Comparison of ENCODE assay signal across 24 cellular contexts in the genomic region with DNA sequence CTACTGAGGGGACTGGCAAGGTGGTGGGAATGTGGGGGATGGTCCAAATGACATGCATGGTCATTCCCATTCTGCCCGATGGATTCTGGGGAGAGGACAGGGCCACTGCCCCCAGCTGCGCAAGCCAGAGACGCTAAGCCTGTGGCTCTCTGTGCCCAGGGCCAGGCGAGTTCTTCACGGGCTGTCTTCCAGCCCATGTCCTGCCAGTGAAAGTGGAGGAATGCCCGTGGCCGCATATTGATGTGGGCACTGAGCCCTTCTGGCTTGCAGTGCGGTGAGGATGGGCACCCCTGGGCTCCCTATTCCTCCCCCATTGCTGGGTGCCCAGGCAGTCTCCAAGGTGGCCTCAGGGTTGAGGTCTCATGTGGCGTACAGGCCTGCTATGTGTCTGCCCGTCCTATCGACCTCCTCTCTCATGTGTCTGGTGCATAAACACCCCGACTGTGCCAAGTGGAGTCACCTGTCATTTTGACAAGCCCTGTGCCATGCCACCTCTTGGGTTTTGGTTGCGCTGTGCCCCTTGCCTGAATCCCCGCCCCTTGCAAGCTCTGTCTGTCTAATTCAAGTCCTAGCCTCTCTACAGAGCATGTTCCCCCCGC.
"Had no signal": no experiment of that assay in that cellular context is flagged by ENCODE, and none has a peak within 500 bp of the region (broad histone marks: within the 10 kb centered on the region; RNA-seq: fewer than 3 reads in every experiment).

No MANE protein-coding gene starts in this region.

- H3K36me3 ChIP-seq: heart left ventricle, lower lobe of right lung, neural progenitor cell, prostate gland, stomach had no signal

- H3K4me1 Mint-ChIP-seq: memory B cell, mesothelial cell of epicardium had no signal

- H3K4me3 Mint-ChIP-seq: central memory CD8-positive, alpha-beta T cell; endodermal cell; memory B cell; mesothelial cell of epicardium; natural killer cell treated with Interleukin-12 subunit alpha and Interleukin-12 subunit beta and Interleukin-15 and Interleukin-18, amount 100 ng/mL, for 72 hours; stimulated activated naive B cell treated with anti-CD40 and anti-IgM and Interleukin-4, amounts not matched to agents 10 μg/mL and 1 μg/mL and 100 μg/mL, for 72 hours had no signal

- DNase-seq: effector CD4-positive, alpha-beta T cell; endodermal cell; erythroblast; hypothalamus; kidney glomerular epithelial cell; lower lobe of right lung; occipital lobe; retina; stimulated activated CD4-positive, alpha-beta T cell treated with anti-CD3 and anti-CD28 coated beads, Interleukin-2, amount 100 ng/mL, for 24 hours; stimulated activated CD4-positive, alpha-beta T cell treated with anti-CD3 and anti-CD28 coated beads, Interleukin-4, amount 100 ng/mL, for 4 hours; stimulated activated naive B cell treated with anti-CD40 and anti-IgM and Interleukin-4, amounts not matched to agents 10 μg/mL and 1 μg/mL and 100 μg/mL, for 72 hours; stomach; trophoblast cell had no signal

- H3K27ac ChIP-seq: lower lobe of right lung, neural progenitor cell, parathyroid adenoma, prostate gland, stomach had no signal

- ATAC-seq: left lobe of liver; lower lobe of right lung; sciatic nerve; stimulated activated naive B cell treated with anti-CD40 and anti-IgM and Interleukin-4, amounts not matched to agents 10 μg/mL and 1 μg/mL and 100 μg/mL, for 72 hours had no signal

- H3K9me3 Mint-ChIP-seq: central memory CD8-positive, alpha-beta T cell; endodermal cell; memory B cell; mesothelial cell of epicardium; natural killer cell treated with Interleukin-12 subunit alpha and Interleukin-12 subunit beta and Interleukin-15 and Interleukin-18, amount 100 ng/mL, for 72 hours had no signal

- H3K27me3 ChIP-seq: neural progenitor cell had no signal

- H3K4me3 ChIP-seq: heart left ventricle, lower lobe of right lung, neural progenitor cell, prostate gland, skin epidermis, stomach had no signal

- H3K4me1 ChIP-seq: lower lobe of right lung, parathyroid adenoma had no signal

- H3K9me3 ChIP-seq: heart left ventricle, lower lobe of right lung, prostate gland, stomach had no signal

- H3K36me3 Mint-ChIP-seq: memory B cell; mesothelial cell of epicardium; natural killer cell treated with Interleukin-12 subunit alpha and Interleukin-12 subunit beta and Interleukin-15 and Interleukin-18, amount 100 ng/mL, for 72 hours; neural progenitor cell; stimulated activated naive B cell treated with anti-CD40 and anti-IgM and Interleukin-4, amounts not matched to agents 10 μg/mL and 1 μg/mL and 100 μg/mL, for 72 hours had no signal

- H3K27ac Mint-ChIP-seq: endodermal cell; memory B cell; mesothelial cell of epicardium; natural killer cell treated with Interleukin-12 subunit alpha and Interleukin-12 subunit beta and Interleukin-15 and Interleukin-18, amount 100 ng/mL, for 72 hours; neural progenitor cell; stimulated activated naive B cell treated with anti-CD40 and anti-IgM and Interleukin-4, amounts not matched to agents 10 μg/mL and 1 μg/mL and 100 μg/mL, for 72 hours had no signal
